ENCODE assay signal across 1 cellular context in the genomic region with DNA sequence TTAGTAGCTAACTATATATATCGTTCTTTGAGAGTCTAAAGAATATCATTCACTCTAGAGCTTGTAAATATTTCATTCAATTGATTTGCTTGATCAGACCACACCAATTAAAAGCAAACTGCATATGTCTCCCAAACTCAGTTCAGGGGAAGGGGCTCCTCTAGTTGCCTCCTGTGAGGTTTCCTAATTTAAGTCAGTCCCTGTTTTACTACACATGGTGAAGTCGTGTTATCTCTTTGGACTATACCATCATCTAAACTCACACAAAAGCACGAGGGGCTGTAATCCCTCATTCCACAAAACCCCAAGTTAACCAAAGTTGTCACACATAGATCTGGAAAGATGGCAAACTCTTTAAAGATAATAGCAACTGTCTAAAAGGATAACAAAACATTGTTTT.
TF ChIP-seq lines count a peak whose summit lies in the region.

No MANE protein-coding gene starts in this region.

TF ChIP-seq in GM12878, 131 proteins besides CTCF, POLR2A, EP300 and RAD21 (continued from another document):
- TF ChIP-seq, protein P1, sequence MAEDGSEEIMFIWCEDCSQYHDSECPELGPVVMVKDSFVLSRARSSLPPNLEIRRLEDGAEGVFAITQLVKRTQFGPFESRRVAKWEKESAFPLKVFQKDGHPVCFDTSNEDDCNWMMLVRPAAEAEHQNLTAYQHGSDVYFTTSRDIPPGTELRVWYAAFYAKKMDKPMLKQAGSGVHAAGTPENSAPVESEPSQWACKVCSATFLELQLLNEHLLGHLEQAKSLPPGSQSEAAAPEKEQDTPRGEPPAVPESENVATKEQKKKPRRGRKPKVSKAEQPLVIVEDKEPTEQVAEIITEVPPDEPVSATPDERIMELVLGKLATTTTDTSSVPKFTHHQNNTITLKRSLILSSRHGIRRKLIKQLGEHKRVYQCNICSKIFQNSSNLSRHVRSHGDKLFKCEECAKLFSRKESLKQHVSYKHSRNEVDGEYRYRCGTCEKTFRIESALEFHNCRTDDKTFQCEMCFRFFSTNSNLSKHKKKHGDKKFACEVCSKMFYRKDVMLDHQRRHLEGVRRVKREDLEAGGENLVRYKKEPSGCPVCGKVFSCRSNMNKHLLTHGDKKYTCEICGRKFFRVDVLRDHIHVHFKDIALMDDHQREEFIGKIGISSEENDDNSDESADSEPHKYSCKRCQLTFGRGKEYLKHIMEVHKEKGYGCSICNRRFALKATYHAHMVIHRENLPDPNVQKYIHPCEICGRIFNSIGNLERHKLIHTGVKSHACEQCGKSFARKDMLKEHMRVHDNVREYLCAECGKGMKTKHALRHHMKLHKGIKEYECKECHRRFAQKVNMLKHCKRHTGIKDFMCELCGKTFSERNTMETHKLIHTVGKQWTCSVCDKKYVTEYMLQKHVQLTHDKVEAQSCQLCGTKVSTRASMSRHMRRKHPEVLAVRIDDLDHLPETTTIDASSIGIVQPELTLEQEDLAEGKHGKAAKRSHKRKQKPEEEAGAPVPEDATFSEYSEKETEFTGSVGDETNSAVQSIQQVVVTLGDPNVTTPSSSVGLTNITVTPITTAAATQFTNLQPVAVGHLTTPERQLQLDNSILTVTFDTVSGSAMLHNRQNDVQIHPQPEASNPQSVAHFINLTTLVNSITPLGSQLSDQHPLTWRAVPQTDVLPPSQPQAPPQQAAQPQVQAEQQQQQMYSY (CRISPR knock-in tag; IDR thresholded peaks at IDR 0.05): no peak
